ENCODE assay signal across 20 cellular contexts in genomic region chr1:201508809-201509208, GRCh38. TPM values are rescaled to one million over a fixed set of nuclear protein-coding genes. Genes with fewer than 3 reads are reported as not detected.
A peak's percentile ranks its signal among the peaks of the same experiment; 100 is the strongest.
DNase-seq lines count a peak whose midpoint lies in the region; ATAC-seq and TF ChIP-seq lines count a peak whose summit lies in the region.
"Had no signal": no experiment of that assay in that cellular context is flagged by ENCODE, and none has a peak within 500 bp of the region (broad histone marks: within the 10 kb centered on the region; RNA-seq: fewer than 3 reads in every experiment).

No MANE protein-coding gene starts in this region.

- peak in 1 of 4 donors; percentile 87 for TF ChIP-seq EP300 in sigmoid colon (IDR thresholded peaks at IDR 0.05)

- peak overlapping the region in 1 of 3 donors; percentile 15 for H3K27ac Mint-ChIP-seq in CD4-positive, CD25-positive, alpha-beta regulatory T cell

- no TSS peak for BruUV-seq in OCI-LY7 (replicated peaks; lab: Mats Ljungman, UMichigan)

- ATAC-seq in CD4-positive, CD25-positive, alpha-beta regulatory T cell (ENCODE audit: low read depth in 2 of 2), result no peak
- ATAC-seq in HG03469 (IDR thresholded peaks at IDR 0.05; ENCODE audit: unreplicated experiment), result no peak
- ATAC-seq: right cardiac atrium had no signal

- H3K27me3 ChIP-seq in CD4-positive, CD25-positive, alpha-beta regulatory T cell (ENCODE audit: control insufficient read depth, insufficient read depth, low read length), result no peaks in the 10 kb centered on the region
- no peaks in the 10 kb centered on the region for H3K27me3 ChIP-seq in sigmoid colon
- H3K27me3 ChIP-seq: neutrophil had no signal

- no peaks in the 10 kb centered on the region for H3K9me3 Mint-ChIP-seq in CD4-positive, CD25-positive, alpha-beta regulatory T cell
- H3K9me3 Mint-ChIP-seq: dendritic cell treated with granulocyte-macrophage colony-stimulating factor and Interleukin-4, amounts not matched to agents 40 ng/mL and 50 ng/mL, for 4 days had no signal

- H3K4me1 ChIP-seq in CD4-positive, CD25-positive, alpha-beta regulatory T cell (ENCODE audit: control insufficient read depth, insufficient read depth, low read length, poor library complexity, severe bottlenecking), result peaks cover 27% of the 10 kb centered on the region
- H3K4me1 ChIP-seq in OCI-LY7 (ENCODE audit: insufficient read depth, low read length, poor library complexity, severe bottlenecking), result peaks cover 88% of the 10 kb centered on the region
- H3K4me1 ChIP-seq in sigmoid colon, result peaks cover 0 to 67% (median 45%) of the 10 kb centered on the region in 4 donors

- no peaks in the 10 kb centered on the region for H3K36me3 ChIP-seq in CD4-positive, CD25-positive, alpha-beta regulatory T cell (ENCODE audit: control insufficient read depth, insufficient read depth, low read length)
- H3K36me3 ChIP-seq in OCI-LY7 (ENCODE audit: insufficient read depth, low read length), result no peaks in the 10 kb centered on the region
- H3K36me3 ChIP-seq in sigmoid colon, result no peaks in the 10 kb centered on the region
- H3K36me3 ChIP-seq: neutrophil had no signal

- peak overlapping the region in 3 of 4 donors; percentile 33 to 61 (median 39) for H3K4me3 Mint-ChIP-seq in CD4-positive, CD25-positive, alpha-beta regulatory T cell
- H3K4me3 Mint-ChIP-seq: dendritic cell treated with granulocyte-macrophage colony-stimulating factor and Interleukin-4, amounts not matched to agents 40 ng/mL and 50 ng/mL, for 4 days had no signal

- no peaks in the 10 kb centered on the region for H3K9me2 ChIP-seq in OCI-LY7 (ENCODE audit: insufficient read depth, low read length)

- POLR2A ChIA-PET in OCI-LY7 (lab: Charles Lee), result interaction anchor here (0.6 to 1.8 kb wide), 3 partner anchors 21 to 56 kb away, joined by 3 to 8 read pairs (median 6); no protein-coding TSS in a partner anchor

- 88 to 93% methylated on average over 2 of the region's 2 CpGs for WGBS in sigmoid colon, 2 donors

- H3K4me2 ChIP-seq in OCI-LY7 (ENCODE audit: low read length), result peak overlapping the region; percentile 79; the same call in 1 of the 2 replicates

- no peak overlapping the region for H3K4me3 ChIP-seq in CD4-positive, CD25-positive, alpha-beta regulatory T cell (ENCODE audit: low read depth, low read length)
- no peak overlapping the region for H3K4me3 ChIP-seq in OCI-LY7 (ENCODE audit: low read depth, low read length, poor library complexity, severe bottlenecking)
- no peak overlapping the region for H3K4me3 ChIP-seq in fibroblast of villous mesenchyme (ENCODE audit: low read depth, low read length)
- H3K4me3 ChIP-seq in sigmoid colon, result no peak overlapping the region

- CTCF ChIA-PET in OCI-LY7 (lab: Charles Lee; ENCODE audit: unreplicated experiment), result interaction anchor here (6.1 kb wide), 1 partner anchor 28 kb away, joined by 82 read pairs; no protein-coding TSS in a partner anchor

- H4K20me1 ChIP-seq in OCI-LY7 (ENCODE audit: insufficient read depth, low read length), result no peaks in the 10 kb centered on the region

- H3K4me1 Mint-ChIP-seq in CD4-positive, CD25-positive, alpha-beta regulatory T cell, result peaks cover 13 to 50% (median 30%) of the 10 kb centered on the region in 4 donors

- intact Hi-C loops in OCI-LY7 (cut with micrococcal nuclease; ENCODE audit: unreplicated experiment) (loop anchor here (5.0 kb wide), 1 partner anchor 487 kb away; the partner anchor contains the start of gene KIF21B), sigmoid colon (cut with DNase I) (loop anchor here (2.0 kb wide), 1 partner anchor 52 kb away; no protein-coding TSS in a partner anchor)

- H3K9me3 ChIP-seq in CD4-positive, CD25-positive, alpha-beta regulatory T cell (ENCODE audit: control insufficient read depth in 2 of 2, low read length in 2 of 2), result no peaks in the 10 kb centered on the region
- no peaks in the 10 kb centered on the region for H3K9me3 ChIP-seq in OCI-LY7 (ENCODE audit: low read length)
- H3K9me3 ChIP-seq in sigmoid colon, result no peaks in the 10 kb centered on the region
- H3K9me3 ChIP-seq: neutrophil had no signal

- H3K36me3 Mint-ChIP-seq in CD4-positive, CD25-positive, alpha-beta regulatory T cell, result no peaks in the 10 kb centered on the region

- TF ChIP-seq CTCF in OCI-LY7 (conservative IDR thresholded peaks at IDR 0.05; ENCODE audit: low read length) (no peak), fibroblast of villous mesenchyme (IDR thresholded peaks at IDR 0.05; ENCODE audit: insufficient read depth, low read depth, low read length) (no peak), sigmoid colon (IDR thresholded peaks at IDR 0.05) (no peak), GM10266 (IDR thresholded peaks at IDR 0.05; ENCODE audit: control insufficient read depth, insufficient read depth, low read depth, missing control alignments) (no peak)

- H3K27ac ChIP-seq in CD4-positive, CD25-positive, alpha-beta regulatory T cell (ENCODE audit: insufficient read depth, low read length, poor library complexity, severe bottlenecking), result no peak overlapping the region
- peak overlapping the region; percentile 13 for H3K27ac ChIP-seq in OCI-LY7 (ENCODE audit: low read depth, low read length, poor library complexity, severe bottlenecking)
- H3K27ac ChIP-seq in sigmoid colon, result peak overlapping the region; percentile 92 to 98 (median 96)
- H3K27ac ChIP-seq: neutrophil had no signal

- H3K79me2 ChIP-seq in OCI-LY7 (ENCODE audit: insufficient read depth, low read depth, low read length), result peaks cover 24% of the 10 kb centered on the region; the same call in 1 of the 2 replicates

- TF ChIP-seq POLR2A in sigmoid colon (IDR thresholded peaks at IDR 0.05), result no peak

- no peaks in the 10 kb centered on the region for H3K27me3 Mint-ChIP-seq in CD4-positive, CD25-positive, alpha-beta regulatory T cell
- H3K27me3 Mint-ChIP-seq: dendritic cell treated with granulocyte-macrophage colony-stimulating factor and Interleukin-4, amounts not matched to agents 40 ng/mL and 50 ng/mL, for 4 days had no signal

- no peak for DNase-seq in CD4-positive, CD25-positive, alpha-beta regulatory T cell
- DNase-seq in OCI-LY7 (ENCODE audit: low spot score) (no peak), fibroblast of villous mesenchyme (ENCODE audit: low read depth) (peak; percentile 41), sigmoid colon (peak; percentile 64), GM10266 (ENCODE audit: extremely low spot score) (no peak), NCI-H526 treated with DMSO at 0.1 percent for 48 hours (lab: John Stamatoyannopoulos, UW) (no peak)
- no peak for DNase-seq in activated CD4-positive, CD25-positive, alpha-beta regulatory T cell treated with anti-CD3 and anti-CD28 coated beads, Interleukin-2, amount 50 U/mL, for 72 hours
- DNase-seq: activated effector memory CD4-positive, alpha-beta T cell treated with anti-CD3 and anti-CD28 coated beads, Interleukin-2, amount 50 U/mL, for 16 hours; AML-193; erythroblast; glutamatergic neuron; NCI-H2081 treated with DMSO at 0.1 percent for 48 hours; NCI-H510A; SIG-M5; stimulated activated CD4-positive, alpha-beta T cell treated with anti-CD3 and anti-CD28 coated beads, Interleukin-1b, Interleukin-23, amount 100 ng/mL, for 48 hours; T-helper 9 cell had no signal

- H2AFZ ChIP-seq in OCI-LY7 (ENCODE audit: low read length), result no peak overlapping the region

RNA-seq across cellular contexts. Expression of gene CSRP1, which starts 1.9 kb away (rescaled TPM):
- total RNA-seq in CD4-positive, CD25-positive, alpha-beta regulatory T cell, result 63.8 TPM
- polyA plus RNA-seq in CD4-positive, CD25-positive, alpha-beta regulatory T cell, result 100 to 1,000 TPM in 1 of 4 donors, 10 to 100 TPM in 3; 70.7 to 115 (median 84.7) TPM
- 46.4 and 52.8 TPM in 2 replicates for total RNA-seq in OCI-LY7 (2014; rRNA removed; shearing (Covaris generic))
- total RNA-seq in OCI-LY7 (2022) (72.2 and 89.8 TPM in 2 replicates), fibroblast of villous mesenchyme (931 and 941 TPM in 2 replicates), sigmoid colon (1,000 to 10,000 TPM; 4,737 to 8,467 (median 6,048) TPM)
- 100 to 1,000 TPM; 189 to 296 (median 264) TPM for polyA plus RNA-seq in sigmoid colon

RNA-seq across cellular contexts. Expression of gene NAV1, which starts 30.1 kb away (rescaled TPM):
- 4.9 TPM for total RNA-seq in CD4-positive, CD25-positive, alpha-beta regulatory T cell
- polyA plus RNA-seq in CD4-positive, CD25-positive, alpha-beta regulatory T cell, result 1 to 10 TPM in 2 of 4 donors, under 1 TPM in 2; 0.39 to 1.7 (median 1.3) TPM
- total RNA-seq in OCI-LY7 (2014; rRNA removed; shearing (Covaris generic)), result 2.5 and 4.2 TPM in 2 replicates
- total RNA-seq in OCI-LY7 (2022) (19.8 and 20.7 TPM in 2 replicates), fibroblast of villous mesenchyme (37.6 and 48.6 TPM in 2 replicates), sigmoid colon (10 to 100 TPM; 17.1 to 44.9 (median 20.9) TPM)
- polyA plus RNA-seq in sigmoid colon, result 1 to 10 TPM; 1.8 to 8.2 (median 3.0) TPM

RNA-seq across cellular contexts. Expression of gene PHLDA3, which starts 39.8 kb away (rescaled TPM):
- 2.1 TPM for total RNA-seq in CD4-positive, CD25-positive, alpha-beta regulatory T cell
- 1 to 10 TPM in 2 of 4 donors, under 1 TPM in 2; 0.62 to 2.1 (median 1.1) TPM for polyA plus RNA-seq in CD4-positive, CD25-positive, alpha-beta regulatory T cell
- not detected in 2 replicates for total RNA-seq in OCI-LY7 (2014; rRNA removed; shearing (Covaris generic))
- not detected in 2 replicates for total RNA-seq in OCI-LY7 (2022)
- 65.1 and 70.0 TPM in 2 replicates for total RNA-seq in fibroblast of villous mesenchyme
- total RNA-seq in sigmoid colon, result 100 to 1,000 TPM in 2 of 4 donors, 10 to 100 TPM in 2; 93.4 to 135 (median 108) TPM
- polyA plus RNA-seq in sigmoid colon, result 10 to 100 TPM in 1 of 3 donors, 1 to 10 TPM in 2; 3.2 to 20.8 (median 9.6) TPM

Comparison
In these comparisons a context has a peak if more than half of its experiments do, and no peak if none do; other contexts are left out.
1. DNase-seq: peak in fibroblast of villous mesenchyme (single experiment) and sigmoid colon (single experiment); none in CD4-positive, CD25-positive, alpha-beta regulatory T cell (0 of 3), OCI-LY7 (single experiment), GM10266 (single experiment), NCI-H526 treated with DMSO at 0.1 percent for 48 hours (single experiment) and activated CD4-positive, CD25-positive, alpha-beta regulatory T cell treated with anti-CD3 and anti-CD28 coated beads, Interleukin-2, amount 50 U/mL, for 72 hours (single experiment).
2. RNA of gene CSRP1, which starts 1.9 kb away (total RNA-seq): 4,737 to 8,467 TPM in sigmoid colon and 931 to 941 TPM in fibroblast of villous mesenchyme; 46.4 to 89.8 TPM in OCI-LY7 and 63.8 TPM in CD4-positive, CD25-positive, alpha-beta regulatory T cell (single experiment); every median in the first group is over 10 times any median in the second.
3. RNA of gene PHLDA3, which starts 39.8 kb away (total RNA-seq): 93.4 to 135 TPM in sigmoid colon and 65.1 to 70.0 TPM in fibroblast of villous mesenchyme; 2.1 TPM in CD4-positive, CD25-positive, alpha-beta regulatory T cell (single experiment) and not detected in OCI-LY7; every median in the first group is over 10 times any median in the second.